Comparison of ENCODE assay signal across 9 cellular contexts in genomic region chr1:205286335-205286950, GRCh38. TPM values are rescaled to one million over a fixed set of nuclear protein-coding genes. Genes with fewer than 3 reads are reported as not detected.
DNase-seq lines count a peak whose midpoint lies in the region; ATAC-seq lines count a peak whose summit lies in the region.
"Had no signal": no experiment of that assay in that cellular context is flagged by ENCODE, and none has a peak within 500 bp of the region (broad histone marks: within the 10 kb centered on the region; RNA-seq: fewer than 3 reads in every experiment).

No MANE protein-coding gene starts in this region.

- peak; percentile 62 for DNase-seq in GM19238 (ENCODE audit: insufficient read length, low spot score)
- DNase-seq in Karpas-422 = no peak
- DNase-seq in activated T-cell treated with anti-CD3 and anti-CD28 coated beads for 24 hours (ENCODE audit: low read depth) = peak; percentile 46
- DNase-seq in mesenchymal stem cell = peak; percentile 66
- DNase-seq in Right ventricle myocardium inferior (ENCODE audit: missing footprints) = no peak
- DNase-seq in occipital lobe (lab: John Stamatoyannopoulos, UW) = no peak
- no peak for DNase-seq in ecto neural progenitor cell (ENCODE audit: low spot score)

- no peaks in the 10 kb centered on the region for H4K20me1 ChIP-seq in Karpas-422 (ENCODE audit: insufficient read depth, low read depth, low read length)

- H3K79me1 ChIP-seq in mesenchymal stem cell (replicated peaks; ENCODE audit: low read length, poor library complexity, severe bottlenecking) = no peaks in the 10 kb centered on the region

- H4K8ac ChIP-seq in mesenchymal stem cell (ENCODE audit: low read length) = peak overlapping the region; percentile 0

- H3K4me3 ChIP-seq in Karpas-422 (ENCODE audit: low read length) (0 out of 2 replicates have a peak overlapping the region, but pooled peaks have one; percentile 24), mesenchymal stem cell (ENCODE audit: insufficient read depth in 1 of 2, low read depth in 1 of 2, low read length in 2 of 2) (no peak overlapping the region)

- H2BK120ac ChIP-seq in mesenchymal stem cell (ENCODE audit: low read depth, low read length) = peak overlapping the region; percentile 0

- peak overlapping the region; percentile 4 for H2BK15ac ChIP-seq in mesenchymal stem cell (ENCODE audit: low read depth, poor library complexity, severe bottlenecking)

- 80% methylated on average over 9 of the region's 9 CpGs for WGBS in mesenchymal stem cell

- H3K36me3 ChIP-seq in Karpas-422 (ENCODE audit: insufficient read depth, low read length) (no peaks in the 10 kb centered on the region), mesenchymal stem cell (ENCODE audit: control insufficient read depth in 1 of 2, insufficient read depth in 2 of 2, low read depth in 1 of 2, low read length in 2 of 2) (no peaks in the 10 kb centered on the region)

- peak overlapping the region in 1 of 2 experiments; percentile 19 for H3K14ac ChIP-seq in mesenchymal stem cell (ENCODE audit: low read length in 2 of 2)

- H3K18ac ChIP-seq in mesenchymal stem cell (ENCODE audit: low read depth in 1 of 2, low read length in 2 of 2) = peak overlapping the region; percentile 47 to 76

- no peaks in the 10 kb centered on the region for H3K9me3 ChIP-seq in Karpas-422 (ENCODE audit: low read length)
- H3K9me3 ChIP-seq in mesenchymal stem cell (ENCODE audit: control insufficient read depth, low read length) = no peaks in the 10 kb centered on the region

- no peak overlapping the region for H3K23ac ChIP-seq in mesenchymal stem cell (ENCODE audit: low read length in 2 of 2)

- peak overlapping the region; percentile 33 to 76 for H2BK12ac ChIP-seq in mesenchymal stem cell (ENCODE audit: low read length in 2 of 2)

- H3K4me1 ChIP-seq in Karpas-422 (ENCODE audit: low read length) = peaks cover 60% of the 10 kb centered on the region
- peaks cover 36% of the 10 kb centered on the region for H3K4me1 ChIP-seq in mesenchymal stem cell (ENCODE audit: control insufficient read depth, insufficient read depth, low read depth, low read length)
- H3K4me1 ChIP-seq: parathyroid adenoma had no signal

- peak overlapping the region; percentile 85 for H3K4me2 ChIP-seq in Karpas-422 (ENCODE audit: low read depth, low read length, poor library complexity, severe bottlenecking)
- no peak overlapping the region for H3K4me2 ChIP-seq in mesenchymal stem cell (ENCODE audit: low read length, poor library complexity, severe bottlenecking)

- H3K4ac ChIP-seq in mesenchymal stem cell (ENCODE audit: low read depth in 1 of 2, low read length in 2 of 2) = peak overlapping the region; percentile 56 to 83

- H3K9ac ChIP-seq in Karpas-422 (ENCODE audit: low read length) (peak overlapping the region; percentile 71), mesenchymal stem cell (ENCODE audit: low read length) (no peak overlapping the region)
- H3K9ac ChIP-seq: parathyroid adenoma had no signal

- peak overlapping the region; percentile 56 for H4K91ac ChIP-seq in mesenchymal stem cell (ENCODE audit: low read length)

- H3K9me2 ChIP-seq in Karpas-422 (replicated peaks; ENCODE audit: insufficient read depth, low read length) = no peaks in the 10 kb centered on the region

- H3K27ac ChIP-seq in Karpas-422 (ENCODE audit: low read length) = peak overlapping the region; percentile 97
- peak overlapping the region; percentile 93 for H3K27ac ChIP-seq in mesenchymal stem cell (ENCODE audit: low read length, poor library complexity, severe bottlenecking)
- H3K27ac ChIP-seq: parathyroid adenoma had no signal

- H3K27me3 ChIP-seq in Karpas-422 (ENCODE audit: low read length) = no peaks in the 10 kb centered on the region
- H3K27me3 ChIP-seq in mesenchymal stem cell (ENCODE audit: control insufficient read depth in 1 of 2, insufficient read depth in 1 of 2, low read length in 2 of 2) = no peaks in the 10 kb centered on the region

- H3K79me2 ChIP-seq in Karpas-422 (ENCODE audit: low read length) = no peaks in the 10 kb centered on the region
- H3K79me2 ChIP-seq: parathyroid adenoma had no signal

- peak overlapping the region; percentile 39 for H2BK5ac ChIP-seq in mesenchymal stem cell (ENCODE audit: low read depth, low read length, poor library complexity, severe bottlenecking)

- peak overlapping the region; percentile 84 for H2AK5ac ChIP-seq in mesenchymal stem cell (ENCODE audit: low read length, severe bottlenecking)

- intact Hi-C loops in Right ventricle myocardium inferior (cut with DNase I) = no loop called here

- no peak overlapping the region; the same call in 1 of the 2 replicates for H2AFZ ChIP-seq in Karpas-422 (ENCODE audit: low read length)
- H2AFZ ChIP-seq in mesenchymal stem cell (ENCODE audit: low read depth, low read length) = no peak overlapping the region
- H2AFZ ChIP-seq: parathyroid adenoma had no signal

- ATAC-seq in Right ventricle myocardium inferior (no peak), GM21528 (IDR thresholded peaks at IDR 0.05; ENCODE audit: low FRiP score, unreplicated experiment) (no peak)

RNA-seq across cellular contexts. Expression of gene NUAK2, which starts 35.1 kb away (rescaled TPM):
- 1.4 TPM in 2 replicates for total RNA-seq in Karpas-422 (2014; rRNA removed; shearing (Covaris generic); ENCODE audit: low replicate concordance)
- polyA plus RNA-seq in mesenchymal stem cell (2013, experiment 1 of 2) = 2.9 TPM
- polyA plus RNA-seq in mesenchymal stem cell (2013, experiment 2 of 2) = 2.9 TPM
- total RNA-seq in Right ventricle myocardium inferior = 1.1 TPM
- total RNA-seq in occipital lobe = 1.1 TPM

RNA-seq across cellular contexts. Expression of gene TMCC2, which starts 58.7 kb away (rescaled TPM):
- 0.89 and 1.3 TPM in 2 replicates for total RNA-seq in Karpas-422 (2014; rRNA removed; shearing (Covaris generic); ENCODE audit: low replicate concordance)
- 1.8 TPM for polyA plus RNA-seq in mesenchymal stem cell (2013, experiment 1 of 2)
- polyA plus RNA-seq in mesenchymal stem cell (2013, experiment 2 of 2) = 1.8 TPM
- 1.2 TPM for total RNA-seq in Right ventricle myocardium inferior
- 45.9 TPM for total RNA-seq in occipital lobe

Comparison
In these comparisons a context has a peak if more than half of its experiments do, and no peak if none do; other contexts are left out.
1. DNase-seq: peak in GM19238 (single experiment), activated T-cell treated with anti-CD3 and anti-CD28 coated beads for 24 hours (single experiment) and mesenchymal stem cell (single experiment); none in Karpas-422 (single experiment), Right ventricle myocardium inferior (single experiment), occipital lobe (single experiment) and ecto neural progenitor cell (single experiment).
2. RNA of gene TMCC2, which starts 58.7 kb away (total RNA-seq): 45.9 TPM in occipital lobe (single experiment); 1.2 TPM in Right ventricle myocardium inferior (single experiment) and 0.89 to 1.3 TPM in Karpas-422; every median in the first group is over 10 times any median in the second.